In genomic region chr6:108666656-108667260, GRCh38 we compare ENCODE assay signal across 19 cellular contexts.
DNase-seq lines count a peak whose midpoint lies in the region; ATAC-seq and TF ChIP-seq lines count a peak whose summit lies in the region.
"Had no signal": no experiment of that assay in that cellular context is flagged by ENCODE, and none has a peak within 500 bp of the region (broad histone marks: within the 10 kb centered on the region; RNA-seq: fewer than 3 reads in every experiment).

No MANE protein-coding gene starts in this region.

- TF ChIP-seq CTCF in KMS-11 (conservative IDR thresholded peaks at IDR 0.05; ENCODE audit: low read depth, low read length) (no peak), neural progenitor cell (IDR thresholded peaks at IDR 0.05) (no peak)

- H3K4me2 ChIP-seq in KMS-11 (peak overlapping the region; percentile 62; the same call in 1 of the 2 replicates), neural progenitor cell (peak overlapping the region; percentile 41)

- H4K20me1 ChIP-seq in KMS-11 (ENCODE audit: insufficient read depth), result no peaks in the 10 kb centered on the region; the same call in 1 of the 2 replicates
- H4K20me1 ChIP-seq in neural progenitor cell (ENCODE audit: low read depth), result peaks cover 16% of the 10 kb centered on the region

- H3K79me2 ChIP-seq in KMS-11 (ENCODE audit: insufficient read depth, low read depth), result peaks cover 89% of the 10 kb centered on the region
- H3K79me2 ChIP-seq in neural progenitor cell (ENCODE audit: low read depth), result peaks cover 4% of the 10 kb centered on the region

- no peak for ATAC-seq in HG03354 (IDR thresholded peaks at IDR 0.05; ENCODE audit: poor library complexity, severe bottlenecking, unreplicated experiment)
- no peak for ATAC-seq in HG03108 (IDR thresholded peaks at IDR 0.05; ENCODE audit: unreplicated experiment)
- ATAC-seq: naive thymus-derived CD8-positive, alpha-beta T cell had no signal

- H3K9me3 ChIP-seq in neural progenitor cell (ENCODE audit: low read depth), result no peaks in the 10 kb centered on the region
- H3K9me3 ChIP-seq: prostate gland, SJCRH30, spleen, vagina had no signal

- POLR2A ChIA-PET in activated CD4-positive, alpha-beta memory T cell treated with anti-CD3 and anti-CD28 coated beads for 36 hours (lab: Charles Lee), result interaction anchor here (1.0 kb wide), 1 partner anchor 107 kb away, joined by 4 read pairs; no protein-coding TSS in a partner anchor
- POLR2A ChIA-PET in activated CD4-positive, alpha-beta memory T cell treated with anti-CD3 and anti-CD28 coated beads, Interleukin-2, amount 10 ng/mL, durations not matched to agents 7 days and 5 days (lab: Charles Lee), result no interaction called here

- H3K9ac ChIP-seq in KMS-11, result no peak overlapping the region
- no peak overlapping the region for H3K9ac ChIP-seq in neural progenitor cell

- H3K4me1 ChIP-seq in KMS-11 (ENCODE audit: low read depth, poor library complexity, severe bottlenecking) (peaks cover 80% of the 10 kb centered on the region), neural progenitor cell (peaks cover 20% of the 10 kb centered on the region)
- H3K4me1 ChIP-seq: prostate gland had no signal

- H3K27ac Mint-ChIP-seq in activated CD4-positive, alpha-beta memory T cell treated with anti-CD3 and anti-CD28 coated beads for 36 hours, result peak overlapping the region; percentile 3
- no peak overlapping the region for H3K27ac Mint-ChIP-seq in activated CD4-positive, alpha-beta memory T cell treated with anti-CD3 and anti-CD28 coated beads, Interleukin-2, amount 10 ng/mL, durations not matched to agents 7 days and 5 days
- peak overlapping the region; percentile 62 for H3K27ac Mint-ChIP-seq in activated naive CD8-positive, alpha-beta T cell treated with anti-CD3 and anti-CD28 coated beads for 36 hours
- peak overlapping the region; percentile 42 for H3K27ac Mint-ChIP-seq in neural progenitor cell
- H3K27ac Mint-ChIP-seq: B cell had no signal

- no peak overlapping the region for H3K4me3 Mint-ChIP-seq in activated CD4-positive, alpha-beta memory T cell treated with anti-CD3 and anti-CD28 coated beads for 36 hours
- no peak overlapping the region for H3K4me3 Mint-ChIP-seq in activated CD4-positive, alpha-beta memory T cell treated with anti-CD3 and anti-CD28 coated beads, Interleukin-2, amount 10 ng/mL, durations not matched to agents 7 days and 5 days
- no peak overlapping the region for H3K4me3 Mint-ChIP-seq in activated naive CD8-positive, alpha-beta T cell treated with anti-CD3 and anti-CD28 coated beads for 36 hours
- no peak overlapping the region for H3K4me3 Mint-ChIP-seq in neural progenitor cell
- H3K4me3 Mint-ChIP-seq: B cell; naive thymus-derived CD8-positive, alpha-beta T cell had no signal

- H3K4me1 Mint-ChIP-seq in activated CD4-positive, alpha-beta memory T cell treated with anti-CD3 and anti-CD28 coated beads for 36 hours (ENCODE audit: low read depth), result peaks cover 55% of the 10 kb centered on the region
- peaks cover 30% of the 10 kb centered on the region for H3K4me1 Mint-ChIP-seq in activated CD4-positive, alpha-beta memory T cell treated with anti-CD3 and anti-CD28 coated beads, Interleukin-2, amount 10 ng/mL, durations not matched to agents 7 days and 5 days
- peaks cover 52% of the 10 kb centered on the region for H3K4me1 Mint-ChIP-seq in activated naive CD8-positive, alpha-beta T cell treated with anti-CD3 and anti-CD28 coated beads for 36 hours
- peaks cover 19% of the 10 kb centered on the region for H3K4me1 Mint-ChIP-seq in neural progenitor cell

- H3K27me3 ChIP-seq in KMS-11 (ENCODE audit: insufficient read depth, low read depth) (no peaks in the 10 kb centered on the region), neural progenitor cell (no peaks in the 10 kb centered on the region)
- H3K27me3 ChIP-seq: SJCRH30, spleen, vagina had no signal

- H2AFZ ChIP-seq in KMS-11 (ENCODE audit: low read depth) (no peak overlapping the region), neural progenitor cell (replicated peaks) (no peak overlapping the region)

- intact Hi-C loops in activated CD4-positive, alpha-beta memory T cell treated with anti-CD3 and anti-CD28 coated beads for 36 hours (cut with micrococcal nuclease), result loop anchor here (2.0 to 10.0 kb wide), 6 partner anchors 34 to 256 kb away; no protein-coding TSS in a partner anchor

- H3K36me3 ChIP-seq in KMS-11 (ENCODE audit: insufficient read depth) (no peaks in the 10 kb centered on the region), neural progenitor cell (no peaks in the 10 kb centered on the region)

- no peaks in the 10 kb centered on the region for H3K9me3 Mint-ChIP-seq in activated CD4-positive, alpha-beta memory T cell treated with anti-CD3 and anti-CD28 coated beads for 36 hours
- no peaks in the 10 kb centered on the region for H3K9me3 Mint-ChIP-seq in activated CD4-positive, alpha-beta memory T cell treated with anti-CD3 and anti-CD28 coated beads, Interleukin-2, amount 10 ng/mL, durations not matched to agents 7 days and 5 days
- no peaks in the 10 kb centered on the region for H3K9me3 Mint-ChIP-seq in activated naive CD8-positive, alpha-beta T cell treated with anti-CD3 and anti-CD28 coated beads for 36 hours
- no peaks in the 10 kb centered on the region for H3K9me3 Mint-ChIP-seq in neural progenitor cell
- H3K9me3 Mint-ChIP-seq: naive thymus-derived CD8-positive, alpha-beta T cell had no signal

- peaks cover 12% of the 10 kb centered on the region for H3K36me3 Mint-ChIP-seq in activated CD4-positive, alpha-beta memory T cell treated with anti-CD3 and anti-CD28 coated beads for 36 hours
- H3K36me3 Mint-ChIP-seq in activated CD4-positive, alpha-beta memory T cell treated with anti-CD3 and anti-CD28 coated beads, Interleukin-2, amount 10 ng/mL, durations not matched to agents 7 days and 5 days (ENCODE audit: low read depth), result peaks cover 16% of the 10 kb centered on the region
- H3K36me3 Mint-ChIP-seq in activated naive CD8-positive, alpha-beta T cell treated with anti-CD3 and anti-CD28 coated beads for 36 hours, result peaks cover 22% of the 10 kb centered on the region
- H3K36me3 Mint-ChIP-seq in neural progenitor cell, result peaks cover 17% of the 10 kb centered on the region

- CTCF ChIA-PET in activated CD4-positive, alpha-beta memory T cell treated with anti-CD3 and anti-CD28 coated beads for 36 hours (lab: Charles Lee), result interaction anchor here (1.2 to 2.1 kb wide), 2 partner anchors 50 to 405 kb away, joined by 3 to 7 read pairs; no protein-coding TSS in a partner anchor
- CTCF ChIA-PET in activated CD4-positive, alpha-beta memory T cell treated with anti-CD3 and anti-CD28 coated beads, Interleukin-2, amount 10 ng/mL, durations not matched to agents 7 days and 5 days (lab: Charles Lee), result no interaction called here

- H3K27ac ChIP-seq in KMS-11 (peak overlapping the region; percentile 45; the same call in 1 of the 2 replicates), neural progenitor cell (no peak overlapping the region)
- H3K27ac ChIP-seq: prostate gland, SJCRH30, spleen, vagina had no signal

- no peaks in the 10 kb centered on the region for H3K27me3 Mint-ChIP-seq in activated CD4-positive, alpha-beta memory T cell treated with anti-CD3 and anti-CD28 coated beads for 36 hours
- H3K27me3 Mint-ChIP-seq in activated CD4-positive, alpha-beta memory T cell treated with anti-CD3 and anti-CD28 coated beads, Interleukin-2, amount 10 ng/mL, durations not matched to agents 7 days and 5 days, result no peaks in the 10 kb centered on the region
- no peaks in the 10 kb centered on the region for H3K27me3 Mint-ChIP-seq in activated naive CD8-positive, alpha-beta T cell treated with anti-CD3 and anti-CD28 coated beads for 36 hours
- peaks cover 2% of the 10 kb centered on the region for H3K27me3 Mint-ChIP-seq in neural progenitor cell (ENCODE audit: insufficient read depth, low read depth)
- H3K27me3 Mint-ChIP-seq: B cell; naive thymus-derived CD8-positive, alpha-beta T cell had no signal

- peaks cover 12% of the 10 kb centered on the region for H3F3A ChIP-seq in neural progenitor cell (ENCODE audit: low read depth)

- DNase-seq in activated CD4-positive, alpha-beta memory T cell treated with anti-CD3 and anti-CD28 coated beads for 36 hours, result no peak
- no peak for DNase-seq in activated CD4-positive, alpha-beta memory T cell treated with anti-CD3 and anti-CD28 coated beads, Interleukin-2, amount 10 ng/mL, durations not matched to agents 7 days and 5 days
- DNase-seq in activated naive CD8-positive, alpha-beta T cell treated with anti-CD3 and anti-CD28 coated beads for 36 hours, result no peak
- DNase-seq in neural progenitor cell (ENCODE audit: low spot score), result peak; percentile 34
- no peak for DNase-seq in NCI-H774 (lab: John Stamatoyannopoulos, UW)
- DNase-seq: activated CD8-positive, alpha-beta memory T cell treated with anti-CD3 and anti-CD28 coated beads for 24 hours; GOT3; hippocampal formation; mesendoderm; naive thymus-derived CD8-positive, alpha-beta T cell; NCI-H2081 treated with DMSO at 0.1 percent for 48 hours; SJCRH30; spleen had no signal

- H3K4me3 ChIP-seq in KMS-11 (IDR thresholded peaks at IDR 0.05; ENCODE audit: insufficient read depth, low read depth, low read length) (no peak overlapping the region), neural progenitor cell (no peak overlapping the region)
- H3K4me3 ChIP-seq: prostate gland, SJCRH30, spleen, vagina had no signal
